ENCODE assay signal across 27 cellular contexts in genomic region chr3:151552589-151552988, GRCh38.
DNase-seq lines count a peak whose midpoint lies in the region; ATAC-seq and TF ChIP-seq lines count a peak whose summit lies in the region.
"Had no signal": no experiment of that assay in that cellular context is flagged by ENCODE, and none has a peak within 500 bp of the region (broad histone marks: within the 10 kb centered on the region; RNA-seq: fewer than 3 reads in every experiment).

No MANE protein-coding gene starts in this region.

- no peak for DNase-seq in GM23338 (ENCODE audit: low spot score)
- peak; percentile 79 for DNase-seq in NCI-H226
- DNase-seq in astrocyte of the spinal cord (ENCODE audit: low read depth, low spot score) = peak; percentile 72
- DNase-seq in trophoblast cell = peak; percentile 9 to 84
- no peak for DNase-seq in glutamatergic neuron
- DNase-seq in globus pallidus (ENCODE audit: low spot score) = no peak
- DNase-seq in tibial artery = no peak
- no peak for DNase-seq in DMS 273 (lab: John Stamatoyannopoulos, UW; ENCODE audit: unreplicated experiment)
- DNase-seq: activated CD4-positive, alpha-beta T cell treated with anti-CD3 and anti-CD28 coated beads, Interleukin-2, amount 10 ng/mL, durations not matched to agents 7 days and 5 days; activated CD8-positive, alpha-beta memory T cell treated with anti-CD3 and anti-CD28 coated beads, Interleukin-2, amount 10 ng/mL, durations not matched to agents 7 days and 5 days; activated naive CD4-positive, alpha-beta T cell treated with anti-CD3 and anti-CD28 coated beads, Interleukin-2, amount 10 ng/mL, durations not matched to agents 7 days and 5 days; anterior cingulate cortex; CD8-positive, alpha-beta memory T cell; cerebellar nuclear complex; DMS79 treated with DMSO at 0.1 percent for 48 hours; effector CD8-positive, alpha-beta T cell; GOT3; NCI-H1694 treated with DMSO at 0.1 percent for 48 hours; NCI-H2171 treated with DMSO at 0.1 percent for 48 hours; nucleus accumbens; PC-9; stimulated activated CD4-positive, alpha-beta T cell treated with anti-CD3 and anti-CD28 coated beads, Interleukin-4, amount 100 ng/mL, for 24 hours; stimulated activated naive CD8-positive, alpha-beta T cell treated with anti-CD3 and anti-CD28 coated beads, Interleukin-15, Interleukin-2, amounts not matched to agents 100 U/mL and 50 U/mL, for 24 hours; thyroid gland; WERI-Rb-1 had no signal

- H3K27me3 Mint-ChIP-seq in GM23338 (ENCODE audit: insufficient read depth, low read depth, poor library complexity) = peaks cover 3% of the 10 kb centered on the region
- no peaks in the 10 kb centered on the region for H3K27me3 Mint-ChIP-seq in glutamatergic neuron (ENCODE audit: unreplicated experiment)
- H3K27me3 Mint-ChIP-seq: activated naive CD4-positive, alpha-beta T cell treated with anti-CD3 and anti-CD28 coated beads, Interleukin-2, amount 10 ng/mL, durations not matched to agents 7 days and 5 days had no signal

- H3K4me1 ChIP-seq in GM23338 (ENCODE audit: insufficient read depth) (peaks cover 9% of the 10 kb centered on the region), trophoblast cell (ENCODE audit: control insufficient read depth in 1 of 2, insufficient read depth in 2 of 2, low read length in 2 of 2) (peaks cover 0 to 5% of the 10 kb centered on the region in 2 experiments), tibial artery (peaks cover 0 to 14% (median 5%) of the 10 kb centered on the region in 4 donors)
- H3K4me1 ChIP-seq: SJSA1, thyroid gland had no signal

- H3K4ac ChIP-seq in trophoblast cell (ENCODE audit: low read depth, low read length) = no peak overlapping the region

- no peak overlapping the region for H3K18ac ChIP-seq in trophoblast cell (ENCODE audit: low read length)

- H3K79me2 ChIP-seq in GM23338 (replicated peaks; ENCODE audit: insufficient read depth) (no peaks in the 10 kb centered on the region), trophoblast cell (ENCODE audit: control insufficient read depth, insufficient read depth, low read length, poor library complexity) (no peaks in the 10 kb centered on the region)

- H3K79me1 ChIP-seq in trophoblast cell (ENCODE audit: low read length) = no peaks in the 10 kb centered on the region

- H4K8ac ChIP-seq in trophoblast cell (ENCODE audit: low read depth, low read length) = no peak overlapping the region

- H3K27ac ChIP-seq in GM23338 (ENCODE audit: low read depth) (no peak overlapping the region), trophoblast cell (ENCODE audit: low read depth, low read length) (no peak overlapping the region), tibial artery (no peak overlapping the region)
- H3K27ac ChIP-seq: gastroesophageal sphincter, PC-9, SJSA1, thyroid gland, WERI-Rb-1 had no signal

- H3K23ac ChIP-seq in trophoblast cell (ENCODE audit: low read length) = no peak overlapping the region

- H2BK120ac ChIP-seq in trophoblast cell (ENCODE audit: insufficient read depth, low read length, poor library complexity) = no peak overlapping the region

- intact Hi-C loops in tibial artery (cut with DNase I; ENCODE audit: low total_unique reads) = no loop called here

- no peaks in the 10 kb centered on the region for H3F3A ChIP-seq in GM23338 (replicated peaks; ENCODE audit: low read depth)

- H3K4me1 Mint-ChIP-seq in GM23338 = peaks cover 12% of the 10 kb centered on the region; the same call in 2 of the 3 replicates
- peaks cover 8% of the 10 kb centered on the region for H3K4me1 Mint-ChIP-seq in glutamatergic neuron (ENCODE audit: low read depth, unreplicated experiment)
- H3K4me1 Mint-ChIP-seq: activated CD4-positive, alpha-beta T cell treated with anti-CD3 and anti-CD28 coated beads, Interleukin-2, amount 10 ng/mL, durations not matched to agents 7 days and 5 days; activated CD8-positive, alpha-beta memory T cell treated with anti-CD3 and anti-CD28 coated beads, Interleukin-2, amount 10 ng/mL, durations not matched to agents 7 days and 5 days; activated naive CD4-positive, alpha-beta T cell treated with anti-CD3 and anti-CD28 coated beads, Interleukin-2, amount 10 ng/mL, durations not matched to agents 7 days and 5 days; CD8-positive, alpha-beta memory T cell had no signal

- peak overlapping the region; percentile 64; the same call in 1 of the 2 replicates for H2AFZ ChIP-seq in GM23338
- no peak overlapping the region for H2AFZ ChIP-seq in trophoblast cell (ENCODE audit: insufficient read depth, low read length, poor library complexity)
- H2AFZ ChIP-seq: PC-9 had no signal

- no peaks in the 10 kb centered on the region for H3K9me2 ChIP-seq in GM23338 (ENCODE audit: insufficient read depth)

- no peaks in the 10 kb centered on the region for H4K20me1 ChIP-seq in GM23338 (replicated peaks; ENCODE audit: insufficient read depth)

- H3K9me3 ChIP-seq in trophoblast cell (ENCODE audit: insufficient read depth, low read depth, low read length) (peaks cover 4% of the 10 kb centered on the region), tibial artery (no peaks in the 10 kb centered on the region)
- H3K9me3 ChIP-seq: gastroesophageal sphincter, SJSA1, thyroid gland had no signal

- no peak for ATAC-seq in GM23338
- ATAC-seq: activated CD8-positive, alpha-beta memory T cell treated with anti-CD3 and anti-CD28 coated beads, Interleukin-2, amount 10 ng/mL, durations not matched to agents 7 days and 5 days; gastroesophageal sphincter; stimulated activated naive CD8-positive, alpha-beta T cell treated with anti-CD3 and anti-CD28 coated beads, Interleukin-15, Interleukin-2, amounts not matched to agents 100 U/mL and 50 U/mL, for 24 hours had no signal

- H3K36me3 Mint-ChIP-seq in GM23338 (ENCODE audit: low read depth) = no peaks in the 10 kb centered on the region
- no peaks in the 10 kb centered on the region for H3K36me3 Mint-ChIP-seq in glutamatergic neuron (ENCODE audit: unreplicated experiment)
- H3K36me3 Mint-ChIP-seq: activated CD8-positive, alpha-beta memory T cell treated with anti-CD3 and anti-CD28 coated beads, Interleukin-2, amount 10 ng/mL, durations not matched to agents 7 days and 5 days; activated naive CD4-positive, alpha-beta T cell treated with anti-CD3 and anti-CD28 coated beads, Interleukin-2, amount 10 ng/mL, durations not matched to agents 7 days and 5 days; CD8-positive, alpha-beta memory T cell had no signal

- no peaks in the 10 kb centered on the region for H3K36me3 ChIP-seq in GM23338 (ENCODE audit: insufficient read depth)
- H3K36me3 ChIP-seq in trophoblast cell (ENCODE audit: control insufficient read depth in 1 of 2, insufficient read depth in 2 of 2, low read length in 2 of 2) = no peaks in the 10 kb centered on the region
- no peaks in the 10 kb centered on the region for H3K36me3 ChIP-seq in tibial artery
- H3K36me3 ChIP-seq: gastroesophageal sphincter, SJSA1, thyroid gland, WERI-Rb-1 had no signal

- H3K14ac ChIP-seq in trophoblast cell (ENCODE audit: low read length) = no peak overlapping the region

- no peak overlapping the region for H3K27ac Mint-ChIP-seq in GM23338
- no peak overlapping the region for H3K27ac Mint-ChIP-seq in glutamatergic neuron (ENCODE audit: unreplicated experiment)
- H3K27ac Mint-ChIP-seq: activated CD4-positive, alpha-beta T cell treated with anti-CD3 and anti-CD28 coated beads, Interleukin-2, amount 10 ng/mL, durations not matched to agents 7 days and 5 days; activated CD8-positive, alpha-beta memory T cell treated with anti-CD3 and anti-CD28 coated beads, Interleukin-2, amount 10 ng/mL, durations not matched to agents 7 days and 5 days; activated naive CD4-positive, alpha-beta T cell treated with anti-CD3 and anti-CD28 coated beads, Interleukin-2, amount 10 ng/mL, durations not matched to agents 7 days and 5 days; CD8-positive, alpha-beta memory T cell had no signal

- no CpG with 5 or more reads among the region's 2 CpGs for WGBS in trophoblast cell (ENCODE audit: extremely low coverage, insufficient coverage, insufficient read length)

- no peak overlapping the region for H4K12ac ChIP-seq in trophoblast cell (ENCODE audit: low read depth, low read length)

- in situ Hi-C loops in astrocyte of the spinal cord (cut with HindIII; ENCODE audit: low sequenced_read_pairs) = no loop called here

- no peak overlapping the region for H3K4me3 ChIP-seq in GM23338
- no peak overlapping the region for H3K4me3 ChIP-seq in astrocyte of the spinal cord (ENCODE audit: low read depth, low read length)
- H3K4me3 ChIP-seq in trophoblast cell (ENCODE audit: low read depth, low read length) = no peak overlapping the region
- H3K4me3 ChIP-seq in tibial artery = no peak overlapping the region
- H3K4me3 ChIP-seq: gastroesophageal sphincter, PC-9, SJSA1, thyroid gland had no signal

- no peak overlapping the region for H2AK5ac ChIP-seq in trophoblast cell (ENCODE audit: low read length)

- no peak overlapping the region for H3K9ac ChIP-seq in trophoblast cell (ENCODE audit: low read length)

- H3K9me3 Mint-ChIP-seq in GM23338 (no peaks in the 10 kb centered on the region), glutamatergic neuron (ENCODE audit: unreplicated experiment) (peaks cover 2% of the 10 kb centered on the region)
- H3K9me3 Mint-ChIP-seq: activated CD4-positive, alpha-beta T cell treated with anti-CD3 and anti-CD28 coated beads, Interleukin-2, amount 10 ng/mL, durations not matched to agents 7 days and 5 days; activated naive CD4-positive, alpha-beta T cell treated with anti-CD3 and anti-CD28 coated beads, Interleukin-2, amount 10 ng/mL, durations not matched to agents 7 days and 5 days; CD8-positive, alpha-beta memory T cell had no signal

- H3K4me3 Mint-ChIP-seq in GM23338 (no peak overlapping the region), glutamatergic neuron (ENCODE audit: unreplicated experiment) (no peak overlapping the region)
- H3K4me3 Mint-ChIP-seq: activated CD4-positive, alpha-beta T cell treated with anti-CD3 and anti-CD28 coated beads, Interleukin-2, amount 10 ng/mL, durations not matched to agents 7 days and 5 days; activated CD8-positive, alpha-beta memory T cell treated with anti-CD3 and anti-CD28 coated beads, Interleukin-2, amount 10 ng/mL, durations not matched to agents 7 days and 5 days; activated naive CD4-positive, alpha-beta T cell treated with anti-CD3 and anti-CD28 coated beads, Interleukin-2, amount 10 ng/mL, durations not matched to agents 7 days and 5 days; CD8-positive, alpha-beta memory T cell had no signal

- H2BK12ac ChIP-seq in trophoblast cell (ENCODE audit: low read length) = no peak overlapping the region

- no peak overlapping the region for H3K4me2 ChIP-seq in GM23338
- H3K4me2 ChIP-seq in trophoblast cell (ENCODE audit: low read length) = no peak overlapping the region
- H3K4me2 ChIP-seq: PC-9 had no signal

- H4K91ac ChIP-seq in trophoblast cell (ENCODE audit: low read depth, low read length) = no peak overlapping the region

- no peak overlapping the region for H2BK5ac ChIP-seq in trophoblast cell (ENCODE audit: low read depth, low read length, poor library complexity)

- TF ChIP-seq CTCF in GM23338 (conservative IDR thresholded peaks at IDR 0.05; ENCODE audit: low read depth in 2 of 2) (no peak), astrocyte of the spinal cord (IDR thresholded peaks at IDR 0.05; ENCODE audit: low read depth, low read length) (no peak), glutamatergic neuron (IDR thresholded peaks at IDR 0.05; ENCODE audit: partially characterized antibody, unreplicated experiment) (no peak), tibial artery (IDR thresholded peaks at IDR 0.05) (no peak)

- H3K27me3 ChIP-seq in GM23338 (ENCODE audit: insufficient read depth) = no peaks in the 10 kb centered on the region
- no peaks in the 10 kb centered on the region for H3K27me3 ChIP-seq in trophoblast cell (ENCODE audit: insufficient read depth, low read length)
- H3K27me3 ChIP-seq in tibial artery = no peaks in the 10 kb centered on the region
- H3K27me3 ChIP-seq: gastroesophageal sphincter, SJSA1, thyroid gland had no signal

Comparison
In these comparisons a context has a peak if more than half of its experiments do, and no peak if none do; other contexts are left out.
1. DNase-seq: peak in NCI-H226 (single experiment), astrocyte of the spinal cord (single experiment) and trophoblast cell (2 of 2); none in GM23338 (single experiment), glutamatergic neuron (single experiment), globus pallidus (single experiment), tibial artery (0 of 2) and DMS 273 (single experiment).